13 cellular contexts compared by ENCODE assay signal in genomic region chr1:145272841-145273240, GRCh38. TPM values are rescaled to one million over a fixed set of nuclear protein-coding genes. Genes with fewer than 3 reads are reported as not detected.
"Had no signal": no experiment of that assay in that cellular context is flagged by ENCODE, and none has a peak within 500 bp of the region (broad histone marks: within the 10 kb centered on the region; RNA-seq: fewer than 3 reads in every experiment).

No MANE protein-coding gene starts in this region.

RNA-seq across cellular contexts. Expression of gene PPIAL4D, which starts 30.9 kb away (rescaled TPM):
- total RNA-seq: activated B cell treated with CpG ODN at 0.5 μM for 24 hours; activated CD4-positive, alpha-beta memory T cell treated with anti-CD3 and anti-CD28 coated beads for 36 hours; activated CD4-positive, alpha-beta memory T cell treated with anti-CD3 and anti-CD28 coated beads, Interleukin-2, amount 10 ng/mL, durations not matched to agents 7 days and 5 days; activated CD4-positive, alpha-beta T cell treated with anti-CD3 and anti-CD28 coated beads for 36 hours; activated CD4-positive, alpha-beta T cell treated with anti-CD3 and anti-CD28 coated beads, Interleukin-2, amount 10 ng/mL, durations not matched to agents 24 days and 14 days; activated CD8-positive, alpha-beta memory T cell treated with anti-CD3 and anti-CD28 coated beads for 36 hours; activated CD8-positive, alpha-beta memory T cell treated with anti-CD3 and anti-CD28 coated beads, Interleukin-2, amount 10 ng/mL, durations not matched to agents 7 days and 5 days; activated CD8-positive, alpha-beta T cell treated with anti-CD3 and anti-CD28 coated beads for 36 hours; activated CD8-positive, alpha-beta T cell treated with anti-CD3 and anti-CD28 coated beads, Interleukin-2, amount 10 ng/mL, durations not matched to agents 7 days and 5 days; T-helper 1 cell treated with Interleukin-12 subunit alpha and Interleukin-12 subunit beta and Interleukin-4 antibody, amounts not matched to agents 30 ng/mL and 1 ng/mL, for 36 hours; T-helper 17 cell; T-helper 2 cell treated with Interferon-gamma antibody and Interleukin-4, amounts not matched to agents 100 ng/mL and 5 ng/mL, for 36 hours; WTC11 had no signal
